ENCODE assay signal across 14 cellular contexts in genomic region chr2:47503481-47504070, GRCh38.
DNase-seq lines count a peak whose midpoint lies in the region; ATAC-seq and TF ChIP-seq lines count a peak whose summit lies in the region.
"Had no signal": no experiment of that assay in that cellular context is flagged by ENCODE, and none has a peak within 500 bp of the region (broad histone marks: within the 10 kb centered on the region; RNA-seq: fewer than 3 reads in every experiment).

No MANE protein-coding gene starts in this region.

- H3K4me1 ChIP-seq in CD8-positive, alpha-beta memory T cell (ENCODE audit: insufficient read depth, low read length), result no peaks in the 10 kb centered on the region
- H3K4me1 ChIP-seq: pancreas, SJCRH30 had no signal

- peaks cover 40% of the 10 kb centered on the region for H3K4me1 Mint-ChIP-seq in stimulated activated memory B cell treated with anti-CD40 and anti-IgM and Interleukin-4, amounts not matched to agents 10 μg/mL and 1 μg/mL and 100 μg/mL, for 72 hours
- H3K4me1 Mint-ChIP-seq in activated naive CD8-positive, alpha-beta T cell treated with anti-CD3 and anti-CD28 coated beads for 36 hours, result peaks cover 9% of the 10 kb centered on the region
- peaks cover 0 to 4% (median 4%) of the 10 kb centered on the region in 3 donors for H3K4me1 Mint-ChIP-seq in CD8-positive, alpha-beta memory T cell

- H3K27ac Mint-ChIP-seq in stimulated activated memory B cell treated with anti-CD40 and anti-IgM and Interleukin-4, amounts not matched to agents 10 μg/mL and 1 μg/mL and 100 μg/mL, for 72 hours, result peak overlapping the region; percentile 65
- H3K27ac Mint-ChIP-seq in activated naive CD8-positive, alpha-beta T cell treated with anti-CD3 and anti-CD28 coated beads for 36 hours, result no peak overlapping the region
- H3K27ac Mint-ChIP-seq in CD8-positive, alpha-beta memory T cell, result no peak overlapping the region

- no peaks in the 10 kb centered on the region for H3K27me3 ChIP-seq in CD8-positive, alpha-beta memory T cell (ENCODE audit: insufficient read depth, low read length, poor library complexity, severe bottlenecking)
- H3K27me3 ChIP-seq: pancreas, SJCRH30 had no signal

- peaks cover 25% of the 10 kb centered on the region for H3K36me3 Mint-ChIP-seq in stimulated activated memory B cell treated with anti-CD40 and anti-IgM and Interleukin-4, amounts not matched to agents 10 μg/mL and 1 μg/mL and 100 μg/mL, for 72 hours
- H3K36me3 Mint-ChIP-seq in activated naive CD8-positive, alpha-beta T cell treated with anti-CD3 and anti-CD28 coated beads for 36 hours, result peaks cover 34% of the 10 kb centered on the region
- H3K36me3 Mint-ChIP-seq in CD8-positive, alpha-beta memory T cell, result peaks cover 0 to 38% (median 8%) of the 10 kb centered on the region in 3 donors

- peaks cover 46% of the 10 kb centered on the region for H3K27me3 Mint-ChIP-seq in stimulated activated memory B cell treated with anti-CD40 and anti-IgM and Interleukin-4, amounts not matched to agents 10 μg/mL and 1 μg/mL and 100 μg/mL, for 72 hours
- H3K27me3 Mint-ChIP-seq in activated naive CD8-positive, alpha-beta T cell treated with anti-CD3 and anti-CD28 coated beads for 36 hours, result peaks cover 4% of the 10 kb centered on the region
- peaks cover 11 to 27% of the 10 kb centered on the region in 2 donors for H3K27me3 Mint-ChIP-seq in CD8-positive, alpha-beta memory T cell

- H3K27ac ChIP-seq in CD8-positive, alpha-beta memory T cell (ENCODE audit: low read depth, low read length), result no peak overlapping the region
- H3K27ac ChIP-seq: pancreas, SJCRH30 had no signal

- CTCF ChIA-PET in CD8-positive, alpha-beta memory T cell (lab: Charles Lee), result no interaction called here

- DNase-seq in activated naive CD8-positive, alpha-beta T cell treated with anti-CD3 and anti-CD28 coated beads for 36 hours, result no peak
- no peak for DNase-seq in GM13977 (ENCODE audit: low spot score)
- DNase-seq in CD8-positive, alpha-beta memory T cell, result no peak
- DNase-seq: activated CD4-positive, alpha-beta T cell treated with anti-CD3 and anti-CD28 coated beads for 1 hour; erythroblast; mesendoderm; SJCRH30; stimulated activated CD4-positive, alpha-beta T cell treated with anti-CD3 and anti-CD28 coated beads, Interleukin-2, amount 100 ng/mL, for 24 hours; stimulated activated naive CD8-positive, alpha-beta T cell treated with anti-CD3 and anti-CD28 coated beads, Interleukin-15, Interleukin-2, amounts not matched to agents 100 U/mL and 50 U/mL, for 24 hours had no signal

- H3K4me3 ChIP-seq in CD8-positive, alpha-beta memory T cell (ENCODE audit: low read length), result no peak overlapping the region
- H3K4me3 ChIP-seq: pancreas, SJCRH30 had no signal

- in situ Hi-C loops in GM13977 (cut with MboI; ENCODE audit: low pct_unique_long_range_greater_than_20kb, low sequenced_read_pairs, unreplicated experiment), result no loop called here

- H3K36me3 ChIP-seq in CD8-positive, alpha-beta memory T cell (ENCODE audit: insufficient read depth, low read length), result no peaks in the 10 kb centered on the region
- H3K36me3 ChIP-seq: pancreas, SJCRH30 had no signal

- peaks cover 6% of the 10 kb centered on the region for H3K9me3 ChIP-seq in CD8-positive, alpha-beta memory T cell (ENCODE audit: low read length)
- H3K9me3 ChIP-seq: pancreas had no signal

- TF ChIP-seq CTCF in GM13977 (IDR thresholded peaks at IDR 0.05; ENCODE audit: extremely low read depth, insufficient read depth, missing control alignments), result no peak

- H3K4me3 Mint-ChIP-seq in stimulated activated memory B cell treated with anti-CD40 and anti-IgM and Interleukin-4, amounts not matched to agents 10 μg/mL and 1 μg/mL and 100 μg/mL, for 72 hours, result no peak overlapping the region
- no peak overlapping the region for H3K4me3 Mint-ChIP-seq in activated naive CD8-positive, alpha-beta T cell treated with anti-CD3 and anti-CD28 coated beads for 36 hours
- H3K4me3 Mint-ChIP-seq in CD8-positive, alpha-beta memory T cell, result no peak overlapping the region

- POLR2A ChIA-PET in CD8-positive, alpha-beta memory T cell (lab: Charles Lee), result no interaction called here

- H3K9me3 Mint-ChIP-seq in stimulated activated memory B cell treated with anti-CD40 and anti-IgM and Interleukin-4, amounts not matched to agents 10 μg/mL and 1 μg/mL and 100 μg/mL, for 72 hours, result peaks cover 20% of the 10 kb centered on the region
- peaks cover 19% of the 10 kb centered on the region for H3K9me3 Mint-ChIP-seq in activated naive CD8-positive, alpha-beta T cell treated with anti-CD3 and anti-CD28 coated beads for 36 hours
- H3K9me3 Mint-ChIP-seq in CD8-positive, alpha-beta memory T cell, result peaks cover 4 to 34% (median 23%) of the 10 kb centered on the region in 5 donors

- ATAC-seq in GM19035 (IDR thresholded peaks at IDR 0.05; ENCODE audit: unreplicated experiment) (peak; percentile 74), GM21737 (IDR thresholded peaks at IDR 0.05; ENCODE audit: unreplicated experiment) (peak; percentile 55), HG03354 (IDR thresholded peaks at IDR 0.05; ENCODE audit: poor library complexity, severe bottlenecking, unreplicated experiment) (peak; percentile 69)
- peak; percentile 75 for ATAC-seq in stimulated activated memory B cell treated with anti-CD40 and anti-IgM and Interleukin-4, amounts not matched to agents 10 μg/mL and 1 μg/mL and 100 μg/mL, for 72 hours
- ATAC-seq: pancreas; stimulated activated naive CD8-positive, alpha-beta T cell treated with anti-CD3 and anti-CD28 coated beads, Interleukin-15, Interleukin-2, amounts not matched to agents 100 U/mL and 50 U/mL, for 24 hours had no signal
